Comparison of ENCODE assay signal across 1 cellular context in the genomic region with DNA sequence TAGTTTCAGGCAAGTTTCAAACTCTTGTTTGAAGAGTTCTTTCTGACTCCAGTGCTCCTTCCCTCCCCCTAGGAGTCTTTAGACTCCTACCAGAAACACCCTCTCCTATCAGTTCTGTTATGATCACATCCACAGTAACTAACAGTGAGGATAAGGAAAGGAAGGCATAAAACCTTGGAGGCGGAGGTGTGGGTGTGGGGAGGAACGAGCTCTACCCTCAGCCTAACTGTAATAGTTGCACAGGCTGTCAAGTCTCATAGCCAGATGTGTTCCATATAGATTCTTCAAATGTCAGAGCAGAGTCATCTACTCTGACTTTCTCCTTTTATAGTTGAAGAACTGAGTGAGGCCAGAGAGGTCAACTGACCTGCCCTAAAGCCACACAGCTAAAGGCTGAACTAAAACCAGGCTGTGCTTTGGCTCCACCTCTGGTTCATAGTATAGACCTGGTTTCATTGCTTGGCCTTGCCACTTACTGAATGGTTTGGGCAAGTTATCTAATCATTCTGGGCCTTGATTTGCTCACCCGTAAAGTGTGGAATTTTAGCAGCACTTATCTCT.
TF ChIP-seq lines count a peak whose summit lies in the region.

No MANE protein-coding gene starts in this region.

TF ChIP-seq in H1, 55 proteins besides CTCF, POLR2A, EP300 and RAD21:
- TF ChIP-seq GABPA (IDR thresholded peaks at IDR 0.05; ENCODE audit: borderline replicate concordance, insufficient read depth, low read length) (no peak), NRF1 (IDR thresholded peaks at IDR 0.05; ENCODE audit: low read depth, low read length) (no peak), JUN (IDR thresholded peaks at IDR 0.05; ENCODE audit: low read depth, low read length) (no peak), KDM1A (IDR thresholded peaks at IDR 0.05; ENCODE audit: borderline replicate concordance, low read length) (no peak), TAF1 (IDR thresholded peaks at IDR 0.05; ENCODE audit: low read depth, low read length) (no peak), TBP (IDR thresholded peaks at IDR 0.05; ENCODE audit: low read depth, low read length) (no peak), PHF8 (conservative IDR thresholded peaks at IDR 0.05; ENCODE audit: low read depth, low read length) (no peak), SIN3A (conservative IDR thresholded peaks at IDR 0.05 in 1 of 2, IDR thresholded peaks at IDR 0.05 in 1 of 2; ENCODE audit: low read depth in 1 of 2, low read length in 2 of 2) (no peak), SRF (IDR thresholded peaks at IDR 0.05; ENCODE audit: low read depth, low read length) (no peak)
- TF ChIP-seq, protein P1, sequence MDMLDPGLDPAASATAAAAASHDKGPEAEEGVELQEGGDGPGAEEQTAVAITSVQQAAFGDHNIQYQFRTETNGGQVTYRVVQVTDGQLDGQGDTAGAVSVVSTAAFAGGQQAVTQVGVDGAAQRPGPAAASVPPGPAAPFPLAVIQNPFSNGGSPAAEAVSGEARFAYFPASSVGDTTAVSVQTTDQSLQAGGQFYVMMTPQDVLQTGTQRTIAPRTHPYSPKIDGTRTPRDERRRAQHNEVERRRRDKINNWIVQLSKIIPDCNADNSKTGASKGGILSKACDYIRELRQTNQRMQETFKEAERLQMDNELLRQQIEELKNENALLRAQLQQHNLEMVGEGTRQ (IDR thresholded peaks at IDR 0.05; ENCODE audit: low read length) = no peak
